Comparison of ENCODE assay signal across 22 cellular contexts in the genomic region with DNA sequence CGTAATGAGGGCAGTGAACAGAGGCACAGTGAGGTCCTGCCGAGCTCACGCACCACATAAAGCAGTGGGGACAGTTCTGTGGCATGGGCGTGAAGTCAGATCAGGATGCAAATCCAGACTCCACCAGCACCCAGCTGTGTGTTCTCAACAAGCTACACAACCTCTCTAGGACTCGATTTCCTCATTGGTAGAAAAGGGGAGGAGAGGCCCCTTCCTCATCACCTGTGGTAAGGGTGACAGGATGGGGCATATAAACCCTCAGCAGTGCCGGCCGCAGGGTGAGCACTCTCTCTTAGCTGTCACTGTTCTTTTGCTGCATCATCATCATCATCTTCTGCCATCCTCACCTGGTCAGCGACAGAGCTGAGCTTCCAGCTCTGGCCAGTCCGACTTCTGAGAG. TPM values are rescaled to one million over a fixed set of nuclear protein-coding genes. Genes with fewer than 3 reads are reported as not detected.
DNase-seq lines count a peak whose midpoint lies in the region; ATAC-seq, FAIRE-seq and TF ChIP-seq lines count a peak whose summit lies in the region.
"Had no signal": no experiment of that assay in that cellular context is flagged by ENCODE, and none has a peak within 500 bp of the region (broad histone marks: within the 10 kb centered on the region; RNA-seq: fewer than 3 reads in every experiment).

No MANE protein-coding gene starts in this region.

- H3K9me3 ChIP-seq in DOHH2 (ENCODE audit: control insufficient read depth, insufficient read depth, low read length) = peaks cover 6% of the 10 kb centered on the region; the same call in 1 of the 2 replicates
- H3K9me3 ChIP-seq in GM12878 (replicated peaks; ENCODE audit: control insufficient read depth, insufficient read depth, low read length) = no peaks in the 10 kb centered on the region
- H3K9me3 ChIP-seq in gastrocnemius medialis = no peaks in the 10 kb centered on the region
- H3K9me3 ChIP-seq: HAP-1, MG63, SJSA1 had no signal

- no peak for FAIRE-seq in GM12878 (lab: Jason Lieb, UNC)

- in situ Hi-C loops in GM12878 (cut with MboI) (no loop called here), gastrocnemius medialis (cut with MboI; ENCODE audit: low sequenced_read_pairs in 4 of 4) (loop anchor here in 3 of 4 donors (25.0 kb wide), 2 partner anchors 300 to 425 kb away; no protein-coding TSS in a partner anchor)

- H3K36me3 ChIP-seq in DOHH2 (ENCODE audit: control insufficient read depth, low read length) (peaks cover 4% of the 10 kb centered on the region; the same call in 1 of the 2 replicates), GM12878 (ENCODE audit: control insufficient read depth in 2 of 2, insufficient read depth in 2 of 2, low read length in 1 of 2) (no peaks in the 10 kb centered on the region), gastrocnemius medialis (no peaks in the 10 kb centered on the region)
- H3K36me3 ChIP-seq: HAP-1, MG63, SJSA1 had no signal

- H3K27ac ChIP-seq in DOHH2 (ENCODE audit: low read depth, low read length) = peak overlapping the region; percentile 96
- no peak overlapping the region; the same call in 1 of the 2 replicates for H3K27ac ChIP-seq in GM12878 (ENCODE audit: control insufficient read depth, insufficient read depth)
- H3K27ac ChIP-seq in gastrocnemius medialis = peak overlapping the region in 3 of 4 donors; percentile 2 to 78 (median 66)
- H3K27ac ChIP-seq: SJSA1 had no signal

- TF ChIP-seq EP300 in GM12878 (IDR thresholded peaks at IDR 0.05; ENCODE audit: borderline replicate concordance in 1 of 2, control insufficient read depth in 1 of 2, low read depth in 2 of 2, low read length in 2 of 2) = no peak

- intact Hi-C loops in GM12878 (cut with micrococcal nuclease; ENCODE audit: unreplicated experiment) (loop anchor here (1.0 to 5.0 kb wide), 2 partner anchors 165 to 431 kb away; no protein-coding TSS in a partner anchor), gastrocnemius medialis (cut with DNase I; ENCODE audit: low total_unique reads) (loop anchor here (5.0 kb wide), 3 partner anchors 90 to 430 kb away; a partner anchor contains a TSS)

- no TSS peak for BruUV-seq in GM12878 (replicated peaks; lab: Mats Ljungman, UMichigan)

- RAD21 ChIA-PET in GM12878 (lab: Charles Lee; ENCODE audit: unreplicated experiment) = interaction anchor here (1.2 to 3.2 kb wide), 6 partner anchors 20 to 165 kb away, joined by 3 to 17 read pairs (median 6); a partner anchor contains a TSS

- H3K9me2 ChIP-seq in DOHH2 (replicated peaks; ENCODE audit: control insufficient read depth, low read length) = no peaks in the 10 kb centered on the region

- H3K4me1 ChIP-seq in DOHH2 (ENCODE audit: control insufficient read depth, low read length) (peaks cover 84% of the 10 kb centered on the region), GM12878 (ENCODE audit: control insufficient read depth, insufficient read depth, low read length) (peaks cover 27% of the 10 kb centered on the region), gastrocnemius medialis (peaks cover 0 to 17% of the 10 kb centered on the region in 2 donors)
- H3K4me1 ChIP-seq: HAP-1, SJSA1 had no signal

- no peak overlapping the region for H3K9ac ChIP-seq in GM12878 (ENCODE audit: control insufficient read depth, insufficient read depth, low read length)

- 53% methylated on average over 9 of the region's 9 CpGs for WGBS in GM12878 (ENCODE audit: insufficient coverage, insufficient replicate concordance, low lambda C conversion rate, missing lambda C conversion rate)

- no peak for TF ChIP-seq POLR2A in GM12878 (IDR thresholded peaks at IDR 0.05; ENCODE audit: low read depth, low read length)
- no peak for TF ChIP-seq POLR2A in gastrocnemius medialis (IDR thresholded peaks at IDR 0.05)

- H3K79me2 ChIP-seq in DOHH2 (ENCODE audit: control insufficient read depth, low read length) (peaks cover 14% of the 10 kb centered on the region), GM12878 (ENCODE audit: control insufficient read depth, insufficient read depth, low read length) (no peaks in the 10 kb centered on the region)

- ATAC-seq in GM12878 = peak; percentile 24
- ATAC-seq in gastrocnemius medialis = no peak
- no peak for ATAC-seq in GM19328 (IDR thresholded peaks at IDR 0.05; ENCODE audit: unreplicated experiment)

- H3K4me3 ChIP-seq in DOHH2 (ENCODE audit: low read length) = peak overlapping the region; percentile 85
- no peak overlapping the region for H3K4me3 ChIP-seq in GM12878
- H3K4me3 ChIP-seq in gastrocnemius medialis = no peak overlapping the region
- H3K4me3 ChIP-seq: HAP-1, MG63, SJSA1 had no signal

- POLR2A ChIA-PET in GM12878 (lab: Charles Lee) = no interaction called here

- H3F3A ChIP-seq in DOHH2 (ENCODE audit: control insufficient read depth, insufficient read depth) = peaks cover 31% of the 10 kb centered on the region

- no peak for TF ChIP-seq CTCF in DOHH2 (IDR thresholded peaks at IDR 0.05; ENCODE audit: low read depth, low read length, poor library complexity, severe bottlenecking)
- no peak for TF ChIP-seq CTCF in GM12878 (IDR thresholded peaks at IDR 0.05 in 2 of 3, conservative IDR thresholded peaks at IDR 0.05 in 1 of 3; ENCODE audit: control insufficient read depth in 2 of 3, extremely low read depth in 1 of 3, insufficient read depth in 1 of 3, low read depth in 3 of 3, low read length in 3 of 3)
- TF ChIP-seq CTCF in gastrocnemius medialis (IDR thresholded peaks at IDR 0.05 in 4 of 5, conservative IDR thresholded peaks at IDR 0.05 in 1 of 5) = no peak

- TF ChIP-seq RAD21 in GM12878 (IDR thresholded peaks at IDR 0.05; ENCODE audit: insufficient read depth, low read depth, low read length) = no peak

- H3K27me3 ChIP-seq in DOHH2 (ENCODE audit: control insufficient read depth, low read length) (no peaks in the 10 kb centered on the region), GM12878 (replicated peaks in 1 of 2; ENCODE audit: control insufficient read depth in 2 of 2, insufficient read depth in 2 of 2, low read length in 1 of 2) (no peaks in the 10 kb centered on the region), gastrocnemius medialis (no peaks in the 10 kb centered on the region)
- H3K27me3 ChIP-seq: MG63, SJSA1 had no signal

- peak overlapping the region; percentile 46; the same call in 1 of the 2 replicates for H2AFZ ChIP-seq in GM12878 (ENCODE audit: control insufficient read depth, low read depth, low read length)

- H4K20me1 ChIP-seq in DOHH2 (ENCODE audit: control insufficient read depth, insufficient read depth, low read depth, low read length) = no peaks in the 10 kb centered on the region
- no peaks in the 10 kb centered on the region for H4K20me1 ChIP-seq in GM12878 (ENCODE audit: control insufficient read depth, insufficient read depth)

- SMC1A ChIA-PET in GM12878 (lab: Charles Lee; ENCODE audit: uncharacterized antibody, unreplicated experiment) = interaction anchor here (1.2 to 3.0 kb wide), 9 partner anchors 10 to 429 kb away, joined by 4 to 10 read pairs (median 7); no protein-coding TSS in a partner anchor

- H3K4me2 ChIP-seq in DOHH2 (ENCODE audit: low read length) (peak overlapping the region; percentile 97), GM12878 (ENCODE audit: control insufficient read depth, insufficient read depth) (peak overlapping the region; percentile 74)

- peak; percentile 28 for DNase-seq in NAMALWA (ENCODE audit: low spot score)
- DNase-seq in GM12878 (ENCODE audit: low read depth, low spot score) = no peak
- DNase-seq in gastrocnemius medialis = no peak
- no peak for DNase-seq in effector CD8-positive, alpha-beta T cell (lab: John Stamatoyannopoulos, UW)
- no peak for DNase-seq in HuH-7 (ENCODE audit: low spot score)
- DNase-seq: Calu3, DND-41, HFFc6, IMR-90, KG1, MG63, NCI-H1048, NCI-H1417, NCI-H1694, NCI-H2029 treated with DMSO at 0.1 percent for 48 hours, NCI-H446 treated with DMSO at 0.1 percent for 48 hours, Right ventricle myocardium superior, RPMI8226 had no signal

- CTCF ChIA-PET in GM12878 (lab: Yijun Ruan, JAX) = interaction anchor here (0.8 to 2.7 kb wide), 13 partner anchors 11 to 283 kb away, joined by 3 to 9 read pairs (median 4); no protein-coding TSS in a partner anchor

RNA-seq across cellular contexts. Expression of a gene that starts 54.8 kb away (rescaled TPM):
- 8.3 and 12.3 TPM in 2 replicates for total RNA-seq in GM12878 (2013; cell fraction: nucleolus; rRNA removed)
- 19.3 and 25.1 TPM in 2 replicates for total RNA-seq in GM12878 (2014; rRNA removed)
- 21.0 and 23.3 TPM in 2 replicates for total RNA-seq in GM12878 (2014; rRNA removed; fragmentation: Illumina TruSeq; extraction: Trizol)
- total RNA-seq in GM12878 (2021) = 13.7 and 14.0 TPM in 2 replicates
- 54.7 TPM for polyA plus RNA-seq in GM12878 (2011; ENCODE audit: low read depth)
- polyA plus RNA-seq in GM12878 (2011; rRNA removed) = 27.2 and 30.7 TPM in 2 replicates
- 8.5 and 9.2 TPM in 2 replicates for polyA plus RNA-seq in GM12878 (2011; cell fraction: cytosol; rRNA removed)
- 6.0 and 7.6 TPM in 2 replicates for polyA plus RNA-seq in GM12878 (2011; cell fraction: nucleus; rRNA removed)
- 20.1 and 25.4 TPM in 2 replicates for polyA plus RNA-seq in GM12878 (2012)
- 23.7 and 35.3 TPM in 2 replicates for polyA plus RNA-seq in GM12878 (2014; fragmentation: Illumina TruSeq; extraction: Trizol)
- polyA plus RNA-seq in GM12878 (2014; fragmentation: Nextera tagmentation; extraction: Ambion mirVana) = 10 to 100 TPM; 45.0 to 46.1 TPM
- 21.1 and 21.5 TPM in 2 replicates for polyA plus RNA-seq in GM12878 (2014; rRNA removed)
- 10 to 100 TPM; 27.3 to 29.9 TPM for polyA plus RNA-seq in GM12878 (2016; fragmentation: Nextera tagmentation; extraction: Ambion mirVana)
- polyA minus RNA-seq in GM12878 (2011; rRNA and poly(A)+ RNA removed) = 4.8 and 8.6 TPM in 2 replicates
- 1.5 and 2.0 TPM in 2 replicates for polyA minus RNA-seq in GM12878 (2011; cell fraction: cytosol; rRNA and poly(A)+ RNA removed)
- 8.0 and 16.5 TPM in 2 replicates for polyA minus RNA-seq in GM12878 (2011; cell fraction: nucleus; rRNA and poly(A)+ RNA removed)
- total RNA-seq in gastrocnemius medialis = 1 to 10 TPM in 2 of 4 donors, under 1 TPM in 1, not detected in 1; 0.61 to 5.9 (median 2.6) TPM

RNA-seq across cellular contexts. Expression of a gene that starts 54.9 kb away (rescaled TPM):
- 63.4 and 65.2 TPM in 2 replicates for total RNA-seq in GM12878 (2013; cell fraction: nucleolus; rRNA removed)
- total RNA-seq in GM12878 (2014; rRNA removed) (248 and 277 TPM in 2 replicates), GM12878 (2014; rRNA removed; fragmentation: Illumina TruSeq; extraction: Trizol) (966 and 1,022 TPM in 2 replicates), GM12878 (2021) (263 and 272 TPM in 2 replicates), gastrocnemius medialis (100 to 1,000 TPM in 1 of 4 donors, 10 to 100 TPM in 3; 17.3 to 102 (median 55.2) TPM)
- 615 TPM for polyA plus RNA-seq in GM12878 (2011; ENCODE audit: low read depth)
- polyA plus RNA-seq in GM12878 (2011; rRNA removed) (774 and 970 TPM in 2 replicates), GM12878 (2014; fragmentation: Illumina TruSeq; extraction: Trizol) (1,042 and 1,487 TPM in 2 replicates), GM12878 (2014; fragmentation: Nextera tagmentation; extraction: Ambion mirVana) (1,000 to 10,000 TPM; 2,131 to 2,567 TPM), GM12878 (2014; rRNA removed) (776 and 805 TPM in 2 replicates), GM12878 (2016; fragmentation: Nextera tagmentation; extraction: Ambion mirVana) (100 to 1,000 TPM; 921 to 985 TPM)
- polyA plus RNA-seq in GM12878 (2011; cell fraction: cytosol; rRNA removed) = 340 and 440 TPM in 2 replicates
- polyA plus RNA-seq in GM12878 (2011; cell fraction: nucleus; rRNA removed) = 206 and 275 TPM in 2 replicates
- polyA plus RNA-seq in GM12878 (2012) = 526 and 550 TPM in 2 replicates
- 118 and 135 TPM in 2 replicates for polyA minus RNA-seq in GM12878 (2011; rRNA and poly(A)+ RNA removed)
- 55.1 and 61.9 TPM in 2 replicates for polyA minus RNA-seq in GM12878 (2011; cell fraction: cytosol; rRNA and poly(A)+ RNA removed)
- 82.2 and 112 TPM in 2 replicates for polyA minus RNA-seq in GM12878 (2011; cell fraction: nucleus; rRNA and poly(A)+ RNA removed)
